Comparison of ENCODE assay signal across 8 cellular contexts in the genomic region with DNA sequence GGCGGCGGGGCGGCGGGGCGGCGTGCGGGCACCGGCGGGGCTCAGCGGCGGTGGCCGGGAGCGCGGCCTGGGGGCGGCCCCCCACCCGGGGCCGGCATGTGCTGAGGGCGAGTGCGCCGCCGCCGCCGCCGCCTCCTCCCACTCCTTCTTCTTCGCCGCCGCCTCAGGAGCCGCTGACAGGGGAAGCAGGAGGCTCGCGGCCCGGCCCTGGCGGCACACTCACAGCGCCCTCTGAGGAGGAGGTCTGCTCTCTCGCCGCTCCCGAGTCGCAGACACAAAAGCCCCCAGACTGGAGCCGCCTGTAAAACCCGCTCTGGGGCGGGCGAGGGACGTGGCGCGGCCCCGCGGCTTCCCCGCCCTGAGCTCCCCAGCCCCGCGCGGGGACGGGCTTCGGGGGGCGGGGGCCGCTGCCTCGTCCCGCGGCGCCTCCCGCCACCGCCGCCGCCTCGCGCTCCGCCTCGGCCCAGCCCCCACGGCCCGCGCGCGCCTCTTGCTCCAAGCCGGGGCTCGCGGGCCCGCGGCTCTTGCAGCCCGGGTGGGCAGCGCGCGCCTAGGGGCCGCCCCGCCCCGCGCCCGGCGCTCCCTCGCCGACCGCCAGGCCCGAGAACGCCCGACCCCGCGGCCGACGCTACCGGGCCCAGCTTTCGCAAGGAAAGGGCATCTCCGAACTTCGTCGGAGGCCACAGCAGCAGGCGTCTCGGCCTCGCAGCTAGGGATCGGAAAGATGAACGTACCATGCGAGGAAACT. TPM values are rescaled to one million over a fixed set of nuclear protein-coding genes. Genes with fewer than 3 reads are reported as not detected.
A peak's percentile ranks its signal among the peaks of the same experiment; 100 is the strongest.
DNase-seq lines count a peak whose midpoint lies in the region; ATAC-seq and TF ChIP-seq lines count a peak whose summit lies in the region.

A gene with protein sequence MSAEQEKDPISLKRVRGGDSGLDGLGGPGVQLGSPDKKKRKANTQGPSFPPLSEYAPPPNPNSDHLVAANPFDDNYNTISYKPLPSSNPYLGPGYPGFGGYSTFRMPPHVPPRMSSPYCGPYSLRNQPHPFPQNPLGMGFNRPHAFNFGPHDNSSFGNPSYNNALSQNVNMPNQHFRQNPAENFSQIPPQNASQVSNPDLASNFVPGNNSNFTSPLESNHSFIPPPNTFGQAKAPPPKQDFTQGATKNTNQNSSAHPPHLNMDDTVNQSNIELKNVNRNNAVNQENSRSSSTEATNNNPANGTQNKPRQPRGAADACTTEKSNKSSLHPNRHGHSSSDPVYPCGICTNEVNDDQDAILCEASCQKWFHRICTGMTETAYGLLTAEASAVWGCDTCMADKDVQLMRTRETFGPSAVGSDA (minus strand): TSS at position 276 of the 748 bp plus-strand sequence. CDS start 462 bp downstream, outside the sequence.

- H3K9ac ChIP-seq in rectal smooth muscle tissue (ENCODE audit: low read length), result no peak within 1 kb of the TSS

- no peaks in the 10 kb centered on the region for H3K27me3 ChIP-seq in SJSA1 (replicated peaks)
- H3K27me3 ChIP-seq in hepatocyte, result peaks cover 4% of the 10 kb centered on the region
- H3K27me3 ChIP-seq in rectal smooth muscle tissue (ENCODE audit: control insufficient read depth, insufficient read depth, low read length), result peaks cover 8% of the 10 kb centered on the region

- no peaks in the 10 kb centered on the region for H3K9me3 ChIP-seq in SJSA1 (replicated peaks)
- no peaks in the 10 kb centered on the region for H3K9me3 ChIP-seq in hepatocyte (ENCODE audit: low read depth)

- H3K4me1 ChIP-seq in SJSA1 (replicated peaks) (peaks cover 5% of the 10 kb centered on the region), hepatocyte (ENCODE audit: insufficient read depth) (no peaks in the 10 kb centered on the region), rectal smooth muscle tissue (ENCODE audit: control insufficient read depth, insufficient read depth, low read length) (peaks cover 11% of the 10 kb centered on the region)

- DNase-seq in activated gamma-delta T cell treated with Interleukin-2 at 50 U/mL for 16 hours (peak; percentile 5), activated gamma-delta T cell (lab: John Stamatoyannopoulos, UW) (no peak), SJSA1 (ENCODE audit: low read depth in 1 of 2, low spot score in 2 of 2) (peak; percentile 72), astrocyte of the hippocampus (ENCODE audit: low read depth, low spot score) (peak; percentile 88), hepatocyte (ENCODE audit: low spot score) (peak; percentile 80)

- H4K20me1 ChIP-seq in hepatocyte (ENCODE audit: insufficient read depth, poor library complexity, severe bottlenecking), result peaks cover 3% of the 10 kb centered on the region

- H3K27ac ChIP-seq in SJSA1, result peak within 1 kb of the TSS; percentile 64
- peak within 1 kb of the TSS; percentile 91 for H3K27ac ChIP-seq in hepatocyte
- peak within 1 kb of the TSS; percentile 90 for H3K27ac ChIP-seq in rectal smooth muscle tissue (ENCODE audit: low read depth, low read length)

- WGBS in hepatocyte (ENCODE audit: low lambda C conversion rate, missing lambda C conversion rate), result 2% methylated on average over 28 of the region's 107 CpGs

- H3K9me2 ChIP-seq in hepatocyte (replicated peaks; ENCODE audit: insufficient read depth), result no peaks in the 10 kb centered on the region

- H3K79me2 ChIP-seq in hepatocyte, result peaks cover 31% of the 10 kb centered on the region

- H3K4me3 ChIP-seq in SJSA1 (peak within 1 kb of the TSS; percentile 80), hepatocyte (peak within 1 kb of the TSS; percentile 75), rectal smooth muscle tissue (ENCODE audit: low read length) (peak within 1 kb of the TSS; percentile 75)

- ATAC-seq in HG03442 (IDR thresholded peaks at IDR 0.05; ENCODE audit: unreplicated experiment) (peak; percentile 68), HG02981 (IDR thresholded peaks at IDR 0.05; ENCODE audit: unreplicated experiment) (no peak)

- peak; percentile 11 for TF ChIP-seq CTCF in hepatocyte (IDR thresholded peaks at IDR 0.05; ENCODE audit: poor library complexity)

- H2AFZ ChIP-seq in hepatocyte, result peak within 1 kb of the TSS; percentile 100

- H3K36me3 ChIP-seq in SJSA1 (no peaks in the 10 kb centered on the region), hepatocyte (replicated peaks; ENCODE audit: insufficient read depth, low read depth) (no peaks in the 10 kb centered on the region), rectal smooth muscle tissue (ENCODE audit: control insufficient read depth, insufficient read depth, low read length) (no peaks in the 10 kb centered on the region)

- peak within 1 kb of the TSS; percentile 88 for H3K4me2 ChIP-seq in hepatocyte

RNA-seq across cellular contexts. Expression of the gene that starts here (rescaled TPM):
- 5.9 and 9.9 TPM in 2 replicates for total RNA-seq in SJSA1 (2014; rRNA removed; shearing (Covaris generic))
- total RNA-seq in hepatocyte, result 11.8 and 12.6 TPM in 2 replicates
- polyA plus RNA-seq in hepatocyte, result 2.5 and 3.5 TPM in 2 replicates
